In genomic region chr2:129730979-129731378, GRCh38 we compare ENCODE assay signal across 11 cellular contexts.
DNase-seq lines count a peak whose midpoint lies in the region; ATAC-seq and TF ChIP-seq lines count a peak whose summit lies in the region.
"Had no signal": no experiment of that assay in that cellular context is flagged by ENCODE, and none has a peak within 500 bp of the region (broad histone marks: within the 10 kb centered on the region; RNA-seq: fewer than 3 reads in every experiment).

No MANE protein-coding gene starts in this region.

- H3K4me1 Mint-ChIP-seq in GM23338 = peaks cover 10% of the 10 kb centered on the region; the same call in 2 of the 3 replicates
- H3K4me1 Mint-ChIP-seq: CD4-positive, CD25-positive, alpha-beta regulatory T cell had no signal

- no peaks in the 10 kb centered on the region for H3K4me1 ChIP-seq in right cardiac atrium (ENCODE audit: control insufficient read depth, insufficient read depth, low read length)
- H3K4me1 ChIP-seq in GM23338 (ENCODE audit: insufficient read depth) = no peaks in the 10 kb centered on the region
- H3K4me1 ChIP-seq: HAP-1 had no signal

- no peaks in the 10 kb centered on the region for H3K36me3 ChIP-seq in GM23338 (ENCODE audit: insufficient read depth)
- H3K36me3 ChIP-seq: HAP-1 had no signal

- no peak overlapping the region for H3K27ac ChIP-seq in right cardiac atrium (ENCODE audit: low read length)
- H3K27ac ChIP-seq in GM23338 (ENCODE audit: low read depth) = no peak overlapping the region

- H3K4me3 Mint-ChIP-seq in GM23338 = no peak overlapping the region
- H3K4me3 Mint-ChIP-seq: CD4-positive, CD25-positive, alpha-beta regulatory T cell had no signal

- intact Hi-C loops in cardiac septum (cut with DNase I) (no loop called here), right cardiac atrium (cut with DNase I) (no loop called here)

- H4K20me1 ChIP-seq in GM23338 (replicated peaks; ENCODE audit: insufficient read depth) = no peaks in the 10 kb centered on the region

- no peaks in the 10 kb centered on the region for H3K9me3 ChIP-seq in right cardiac atrium (ENCODE audit: control insufficient read depth, low read length)
- H3K9me3 ChIP-seq: HAP-1 had no signal

- H3K9me2 ChIP-seq in GM23338 (ENCODE audit: insufficient read depth) = peaks cover 6% of the 10 kb centered on the region; the same call in 1 of the 2 replicates

- H3F3A ChIP-seq in GM23338 (replicated peaks; ENCODE audit: low read depth) = no peaks in the 10 kb centered on the region

- DNase-seq in cardiac septum (ENCODE audit: low spot score) (peak; percentile 27), right cardiac atrium (no peak), GM23338 (ENCODE audit: low spot score) (no peak), islet precursor cell (peak; percentile 24), AG20443 (ENCODE audit: low spot score) (no peak), RPMI8226 (no peak)
- DNase-seq: CD4-positive, CD25-positive, alpha-beta regulatory T cell; DMS53 had no signal

- no peak for TF ChIP-seq CTCF in GM23338 (conservative IDR thresholded peaks at IDR 0.05; ENCODE audit: low read depth in 2 of 2)

- H3K36me3 Mint-ChIP-seq in GM23338 (ENCODE audit: low read depth) = no peaks in the 10 kb centered on the region
- H3K36me3 Mint-ChIP-seq: CD4-positive, CD25-positive, alpha-beta regulatory T cell had no signal

- no peak overlapping the region for H3K4me2 ChIP-seq in GM23338

- no peaks in the 10 kb centered on the region for H3K79me2 ChIP-seq in GM23338 (replicated peaks; ENCODE audit: insufficient read depth)

- H3K27ac Mint-ChIP-seq in GM23338 = no peak overlapping the region
- H3K27ac Mint-ChIP-seq: CD4-positive, CD25-positive, alpha-beta regulatory T cell had no signal

- H3K9me3 Mint-ChIP-seq in GM23338 = no peaks in the 10 kb centered on the region

- peak overlapping the region; percentile 52; the same call in 1 of the 2 replicates for H2AFZ ChIP-seq in GM23338

- no peak overlapping the region for H3K4me3 ChIP-seq in right cardiac atrium (ENCODE audit: low read length)
- H3K4me3 ChIP-seq in GM23338 = no peak overlapping the region
- H3K4me3 ChIP-seq: HAP-1 had no signal

- ATAC-seq in right cardiac atrium (no peak), GM23338 (no peak), GM18907 (IDR thresholded peaks at IDR 0.05; ENCODE audit: unreplicated experiment) (no peak)
- ATAC-seq: HepG2 had no signal

- no peaks in the 10 kb centered on the region for H3K27me3 Mint-ChIP-seq in GM23338 (ENCODE audit: insufficient read depth, low read depth, poor library complexity)
- H3K27me3 Mint-ChIP-seq: CD4-positive, CD25-positive, alpha-beta regulatory T cell had no signal

- H3K27me3 ChIP-seq in right cardiac atrium (ENCODE audit: control insufficient read depth, insufficient read depth) (no peaks in the 10 kb centered on the region), GM23338 (ENCODE audit: insufficient read depth) (no peaks in the 10 kb centered on the region)

- 97% methylated on average over 4 of the region's 4 CpGs for WGBS in right cardiac atrium

TF ChIP-seq in GM23338, 12 proteins besides CTCF, POLR2A, EP300 and RAD21:
- TF ChIP-seq POLR2AphosphoS5 (IDR thresholded peaks at IDR 0.05; ENCODE audit: low read depth) (no peak), ZNF114 (CRISPR knock-in tag; IDR thresholded peaks at IDR 0.05) (no peak), JUNB (IDR thresholded peaks at IDR 0.05; ENCODE audit: unreplicated experiment) (no peak), EZH2 (IDR thresholded peaks at IDR 0.05; ENCODE audit: low read depth, unreplicated experiment) (no peak), EZH2phosphoT487 (IDR thresholded peaks at IDR 0.05; ENCODE audit: unreplicated experiment) (no peak), NANOG (IDR thresholded peaks at IDR 0.05; ENCODE audit: borderline replicate concordance) (no peak), ZNF331 (CRISPR knock-in tag; IDR thresholded peaks at IDR 0.05; ENCODE audit: low read depth) (no peak), CREB1 (CRISPR knock-in tag; IDR thresholded peaks at IDR 0.05; ENCODE audit: low read depth) (no peak), ETS1 (IDR thresholded peaks at IDR 0.05) (no peak), REST (IDR thresholded peaks at IDR 0.05; ENCODE audit: unreplicated experiment) (no peak)

Comparison
In these comparisons a context has a peak if more than half of its experiments do, and no peak if none do; other contexts are left out.
1. DNase-seq: peak in cardiac septum (single experiment) and islet precursor cell (single experiment); none in right cardiac atrium (0 of 3), GM23338 (single experiment), AG20443 (single experiment) and RPMI8226 (single experiment).